ENCODE assay signal across 1 cellular context in the genomic region with DNA sequence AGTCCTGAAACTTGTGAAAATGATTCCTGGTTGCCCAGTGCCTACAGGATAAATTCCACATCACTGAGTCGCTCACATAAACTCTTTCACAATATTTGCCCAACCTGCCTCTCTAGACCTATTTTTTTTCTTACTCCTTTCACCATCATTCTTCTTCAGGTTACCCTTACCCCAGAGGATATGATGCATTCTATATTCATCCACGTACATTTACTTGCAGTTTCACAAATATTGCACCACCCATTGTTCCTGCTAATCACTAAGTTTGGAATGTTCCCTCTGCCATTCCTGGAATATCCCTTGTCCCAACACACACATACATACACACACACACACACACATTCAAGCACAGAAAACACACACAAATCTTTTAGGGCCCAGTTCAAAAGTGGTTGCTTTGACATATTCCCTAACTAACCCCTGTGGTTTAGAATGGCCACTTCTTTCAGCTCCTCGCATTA.
TF ChIP-seq lines count a peak whose summit lies in the region.

No MANE protein-coding gene starts in this region.

TF ChIP-seq in A549, 52 proteins besides CTCF, POLR2A, EP300 and RAD21 (continued from another document):
- no peak for TF ChIP-seq RNF2 (IDR thresholded peaks at IDR 0.05; ENCODE audit: borderline replicate concordance, low read depth)
- no peak for TF ChIP-seq TFCP2L1 (CRISPR knock-in tag; IDR thresholded peaks at IDR 0.05)
- no peak for TF ChIP-seq PHF8 (IDR thresholded peaks at IDR 0.05; ENCODE audit: borderline replicate concordance, low read depth)
- TF ChIP-seq, protein P1, sequence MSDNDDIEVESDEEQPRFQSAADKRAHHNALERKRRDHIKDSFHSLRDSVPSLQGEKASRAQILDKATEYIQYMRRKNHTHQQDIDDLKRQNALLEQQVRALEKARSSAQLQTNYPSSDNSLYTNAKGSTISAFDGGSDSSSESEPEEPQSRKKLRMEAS (IDR thresholded peaks at IDR 0.05): peak; percentile 60
- TF ChIP-seq, protein P2, sequence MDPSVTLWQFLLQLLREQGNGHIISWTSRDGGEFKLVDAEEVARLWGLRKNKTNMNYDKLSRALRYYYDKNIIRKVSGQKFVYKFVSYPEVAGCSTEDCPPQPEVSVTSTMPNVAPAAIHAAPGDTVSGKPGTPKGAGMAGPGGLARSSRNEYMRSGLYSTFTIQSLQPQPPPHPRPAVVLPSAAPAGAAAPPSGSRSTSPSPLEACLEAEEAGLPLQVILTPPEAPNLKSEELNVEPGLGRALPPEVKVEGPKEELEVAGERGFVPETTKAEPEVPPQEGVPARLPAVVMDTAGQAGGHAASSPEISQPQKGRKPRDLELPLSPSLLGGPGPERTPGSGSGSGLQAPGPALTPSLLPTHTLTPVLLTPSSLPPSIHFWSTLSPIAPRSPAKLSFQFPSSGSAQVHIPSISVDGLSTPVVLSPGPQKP (IDR thresholded peaks at IDR 0.05; ENCODE audit: low read depth, low read length): no peak
- TF ChIP-seq TP53 (CRISPR knock-in tag; IDR thresholded peaks at IDR 0.05): no peak
- TF ChIP-seq SMC3 (IDR thresholded peaks at IDR 0.05): 0 out of 3 replicates have a peak, but pooled peaks have one; percentile 24
- TF ChIP-seq SREBF2 (IDR thresholded peaks at IDR 0.05): no peak
- TF ChIP-seq CEBPB (IDR thresholded peaks at IDR 0.05): peak; percentile 97 to 98
- no peak for TF ChIP-seq EHF (CRISPR knock-in tag; IDR thresholded peaks at IDR 0.05)
- TF ChIP-seq, protein P3, sequence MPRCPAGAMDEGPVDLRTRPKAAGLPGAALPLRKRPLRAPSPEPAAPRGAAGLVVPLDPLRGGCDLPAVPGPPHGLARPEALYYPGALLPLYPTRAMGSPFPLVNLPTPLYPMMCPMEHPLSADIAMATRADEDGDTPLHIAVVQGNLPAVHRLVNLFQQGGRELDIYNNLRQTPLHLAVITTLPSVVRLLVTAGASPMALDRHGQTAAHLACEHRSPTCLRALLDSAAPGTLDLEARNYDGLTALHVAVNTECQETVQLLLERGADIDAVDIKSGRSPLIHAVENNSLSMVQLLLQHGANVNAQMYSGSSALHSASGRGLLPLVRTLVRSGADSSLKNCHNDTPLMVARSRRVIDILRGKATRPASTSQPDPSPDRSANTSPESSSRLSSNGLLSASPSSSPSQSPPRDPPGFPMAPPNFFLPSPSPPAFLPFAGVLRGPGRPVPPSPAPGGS (IDR thresholded peaks at IDR 0.05): peak; percentile 94; the same call in 2 of the 3 replicates
- peak; percentile 97 for TF ChIP-seq JUNB (IDR thresholded peaks at IDR 0.05)
- TF ChIP-seq RCOR1 (IDR thresholded peaks at IDR 0.05; ENCODE audit: low read depth, low read length): no peak
- TF ChIP-seq JUN (IDR thresholded peaks at IDR 0.05): peak; percentile 92 to 95; a peak in 4 of 5 replicates
- TF ChIP-seq ZSCAN20 (CRISPR knock-in tag; IDR thresholded peaks at IDR 0.05): no peak
- peak; percentile 97 for TF ChIP-seq FOSL2 (IDR thresholded peaks at IDR 0.05)
- peak; percentile 95 for TF ChIP-seq FOSL2 (CRISPR knock-in tag; IDR thresholded peaks at IDR 0.05)
- TF ChIP-seq, protein P4, sequence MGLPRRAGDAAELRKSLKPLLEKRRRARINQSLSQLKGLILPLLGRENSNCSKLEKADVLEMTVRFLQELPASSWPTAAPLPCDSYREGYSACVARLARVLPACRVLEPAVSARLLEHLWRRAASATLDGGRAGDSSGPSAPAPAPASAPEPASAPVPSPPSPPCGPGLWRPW (IDR thresholded peaks at IDR 0.05): peak; percentile 92
